Comparison of ENCODE assay signal across 1 cellular context in the genomic region with DNA sequence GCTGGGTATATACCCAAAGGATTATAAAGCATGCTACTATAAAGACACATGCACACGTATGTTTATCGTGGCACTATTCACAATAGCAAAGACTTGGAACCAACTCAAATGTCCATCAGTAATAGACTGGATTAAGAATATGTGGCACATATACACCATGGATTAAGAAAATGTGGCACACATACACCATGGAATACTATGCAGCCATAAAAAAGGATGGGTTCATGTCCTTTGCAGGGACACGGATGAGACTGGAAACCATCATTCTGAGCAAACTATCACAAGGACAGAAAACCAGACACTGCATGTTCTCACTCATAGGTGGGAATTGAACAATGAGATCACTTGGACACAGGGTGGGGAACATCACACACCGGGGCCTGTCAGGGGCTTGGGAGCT. TPM values are rescaled to one million over a fixed set of nuclear protein-coding genes. Genes with fewer than 3 reads are reported as not detected.
"Had no signal": no experiment of that assay in that cellular context is flagged by ENCODE, and none has a peak within 500 bp of the region (broad histone marks: within the 10 kb centered on the region; RNA-seq: fewer than 3 reads in every experiment).

No MANE protein-coding gene starts in this region.

RNA-seq across cellular contexts. Expression of a gene that starts 49.0 kb away (rescaled TPM):
- total RNA-seq: OCI-LY7 had no signal
